ENCODE assay signal across 29 cellular contexts in the genomic region with DNA sequence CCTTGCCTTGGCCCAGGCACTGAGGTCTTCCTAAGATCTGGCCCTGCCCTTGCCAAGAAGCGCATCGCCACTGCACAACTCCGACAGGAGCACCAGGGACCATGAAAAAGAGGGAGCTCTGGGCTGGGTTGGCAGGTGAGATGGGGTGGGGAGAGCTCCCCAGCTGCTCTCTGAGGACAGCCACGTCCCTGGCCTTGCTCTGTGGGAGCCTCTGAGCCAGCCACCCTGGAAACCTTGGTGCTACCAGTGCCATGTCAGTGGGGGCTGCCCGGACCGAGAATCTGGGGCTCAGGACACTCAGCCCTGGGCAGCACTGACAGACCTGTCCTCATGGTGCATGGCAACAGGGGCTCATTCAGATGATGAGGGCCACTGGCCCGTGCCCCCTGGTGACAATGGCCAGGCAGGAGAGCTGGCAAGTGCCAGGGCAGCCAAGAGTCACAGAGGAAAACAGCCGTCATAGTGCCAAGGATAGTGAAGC.
DNase-seq lines count a peak whose midpoint lies in the region; ATAC-seq, FAIRE-seq and TF ChIP-seq lines count a peak whose summit lies in the region.
"Had no signal": no experiment of that assay in that cellular context is flagged by ENCODE, and none has a peak within 500 bp of the region (broad histone marks: within the 10 kb centered on the region; RNA-seq: fewer than 3 reads in every experiment).

No MANE protein-coding gene starts in this region.

- peak overlapping the region; percentile 8 for H3K18ac ChIP-seq in IMR-90 (ENCODE audit: low read depth, low read length)
- no peak overlapping the region for H3K18ac ChIP-seq in H1 (ENCODE audit: extremely low read depth, low read length)

- H2BK12ac ChIP-seq in H1 (ENCODE audit: low read depth, low read length): no peak overlapping the region; the same call in 1 of the 2 replicates

- no TSS peak for BruUV-seq in IMR-90 (replicated peaks; lab: Mats Ljungman, UMichigan)

- H2BK120ac ChIP-seq in IMR-90 (ENCODE audit: low read depth, low read length) (peak overlapping the region; percentile 84), H1 (replicated peaks; ENCODE audit: low read depth, low read length) (no peak overlapping the region)

- H3K9me1 ChIP-seq in IMR-90 (ENCODE audit: insufficient read depth, low read length): peaks cover 25% of the 10 kb centered on the region

- H3K79me2 ChIP-seq in H1 (ENCODE audit: control insufficient read depth in 1 of 2, insufficient read depth in 2 of 2, low read length in 2 of 2): no peaks in the 10 kb centered on the region

- H4K5ac ChIP-seq in IMR-90 (ENCODE audit: low read depth, low read length) (no peak overlapping the region; the same call in 1 of the 2 replicates), H1 (ENCODE audit: insufficient read length, low read depth, low read length) (no peak overlapping the region)

- ATAC-seq in IMR-90 (ENCODE audit: low read depth): no peak
- ATAC-seq: activated T-helper 17 cell treated with anti-CD3 and anti-CD28 coated beads, Interleukin-2, amount 50 U/mL, for 72 hours; GM12878; stimulated activated naive CD8-positive, alpha-beta T cell treated with anti-CD3 and anti-CD28 coated beads, Interleukin-15, amount 100 ng/mL, for 72 hours had no signal

- intact Hi-C loops in IMR-90 (cut with micrococcal nuclease): loop anchor here (10.0 kb wide), 2 partner anchors 113 to 263 kb away; no protein-coding TSS in a partner anchor
- intact Hi-C loops in spleen (cut with DNase I; ENCODE audit: low total_unique reads): no loop called here

- peaks cover 70% of the 10 kb centered on the region for H3K4me1 Mint-ChIP-seq in neural crest cell
- peaks cover under 1% of the 10 kb centered on the region for H3K4me1 Mint-ChIP-seq in activated CD4-positive, alpha-beta T cell treated with anti-CD3 and anti-CD28 coated beads, Interleukin-2, amount 10 ng/mL, durations not matched to agents 7 days and 5 days

- CTCF ChIA-PET in IMR-90 (lab: Yijun Ruan, JAX) (no interaction called here), H1 (lab: Charles Lee; ENCODE audit: partially characterized antibody) (interaction anchor here (0.7 to 3.3 kb wide), 5 partner anchors 9 to 140 kb away, joined by 3 to 11 read pairs (median 3); no protein-coding TSS in a partner anchor)
- CTCF ChIA-PET in activated CD4-positive, alpha-beta T cell treated with anti-CD3 and anti-CD28 coated beads, Interleukin-2, amount 10 ng/mL, durations not matched to agents 7 days and 5 days (lab: Charles Lee): interaction anchor here (1.0 to 1.1 kb wide), 2 partner anchors 11 to 131 kb away, joined by 3 read pairs; no protein-coding TSS in a partner anchor

- H4K20me1 ChIP-seq in IMR-90 (ENCODE audit: insufficient read depth, low read length): no peaks in the 10 kb centered on the region
- H4K20me1 ChIP-seq in H1 (replicated peaks in 1 of 2; ENCODE audit: control insufficient read depth in 1 of 2, insufficient read depth in 2 of 2, low read length in 2 of 2): no peaks in the 10 kb centered on the region

- H3K36me3 ChIP-seq in IMR-90 (ENCODE audit: control insufficient read depth, insufficient read depth, low read length) (no peaks in the 10 kb centered on the region), H1 (ENCODE audit: control insufficient read depth in 2 of 4, insufficient read depth in 4 of 4, low read length in 3 of 4) (no peaks in the 10 kb centered on the region), spleen (no peaks in the 10 kb centered on the region)
- H3K36me3 ChIP-seq: tibial artery had no signal

- in situ Hi-C loops in IMR-90 (cut with MboI; ENCODE audit: low sequenced_read_pairs): no loop called here

- DNase-seq in IMR-90: no peak
- DNase-seq in H1 (ENCODE audit: low read depth in 1 of 2, low spot score in 2 of 2): peak in 1 of 2 experiments; percentile 30
- DNase-seq in neural crest cell (ENCODE audit: low read depth, low spot score): no peak
- DNase-seq in spleen: no peak
- DNase-seq in NCI-H2227 (lab: John Stamatoyannopoulos, UW; ENCODE audit: unreplicated experiment): no peak
- DNase-seq in NCI-H1092 (lab: John Stamatoyannopoulos, UW): no peak
- no peak for DNase-seq in NCI-H2107 treated with DMSO at 0.1 percent for 48 hours (lab: John Stamatoyannopoulos, UW; ENCODE audit: unreplicated experiment)
- no peak for DNase-seq in activated CD4-positive, alpha-beta T cell treated with anti-CD3 and anti-CD28 coated beads, Interleukin-2, amount 10 ng/mL, durations not matched to agents 7 days and 5 days
- DNase-seq: activated CD4-positive, CD25-positive, alpha-beta regulatory T cell; amygdala; effector CD8-positive, alpha-beta T cell; left ventricle myocardium superior; midbrain; naive B cell; NCI-H187 treated with DMSO at 0.1 percent for 48 hours; NCI-H2171 treated with DMSO at 0.1 percent for 48 hours; NCI-H524 treated with DMSO at 0.1 percent for 48 hours; NK-92 treated with Interleukin-12 subunit alpha and Interleukin-12 subunit beta, amount 100 ng/mL, for 24 hours; occipital lobe; SK-N-SH; stimulated activated CD4-positive, alpha-beta T cell treated with anti-CD3 and anti-CD28 coated beads, Interleukin-2, amount 100 ng/mL, for 24 hours; stimulated activated naive CD8-positive, alpha-beta T cell treated with anti-CD3 and anti-CD28 coated beads, Interleukin-15, amount 100 ng/mL, for 72 hours had no signal

- peaks cover 26% of the 10 kb centered on the region for H3K4me1 ChIP-seq in IMR-90 (ENCODE audit: control insufficient read depth, insufficient read depth, low read length)
- peaks cover 0 to 2% (median 0%) of the 10 kb centered on the region in 4 experiments; a peak in 1 of 7 replicates for H3K4me1 ChIP-seq in H1 (replicated peaks in 1 of 4; ENCODE audit: control insufficient read depth in 3 of 4, insufficient read depth in 4 of 4, low read length in 3 of 4)
- peaks cover 2 to 69% (median 26%) of the 10 kb centered on the region in 6 donors for H3K4me1 ChIP-seq in spleen

- no peaks in the 10 kb centered on the region for H3K27me3 ChIP-seq in IMR-90 (ENCODE audit: control insufficient read depth, insufficient read depth, low read length)
- no peaks in the 10 kb centered on the region; a peak in 1 of 7 replicates for H3K27me3 ChIP-seq in H1 (replicated peaks in 1 of 4; ENCODE audit: control insufficient read depth in 3 of 4, extremely low read depth in 1 of 4, insufficient read depth in 3 of 4, low read length in 3 of 4)
- H3K27me3 ChIP-seq in spleen (replicated peaks in 1 of 7): no peaks in the 10 kb centered on the region
- H3K27me3 ChIP-seq: tibial artery had no signal

- peak overlapping the region; percentile 48; the same call in 1 of the 2 replicates for H4K91ac ChIP-seq in IMR-90 (ENCODE audit: insufficient read depth, low read depth, low read length)
- H4K91ac ChIP-seq in H1 (replicated peaks; ENCODE audit: insufficient read length, low read length): no peak overlapping the region

- H3K56ac ChIP-seq in IMR-90 (ENCODE audit: extremely low read depth, insufficient read depth, low read length) (no peak overlapping the region), H1 (replicated peaks; ENCODE audit: insufficient read length, low read depth, low read length) (no peak overlapping the region)

- H3K36me3 Mint-ChIP-seq in neural crest cell (ENCODE audit: low read depth): peaks cover 2% of the 10 kb centered on the region
- no peaks in the 10 kb centered on the region for H3K36me3 Mint-ChIP-seq in activated CD4-positive, alpha-beta T cell treated with anti-CD3 and anti-CD28 coated beads, Interleukin-2, amount 10 ng/mL, durations not matched to agents 7 days and 5 days (ENCODE audit: low read depth)
- H3K36me3 Mint-ChIP-seq: activated naive CD4-positive, alpha-beta T cell treated with anti-CD3 and anti-CD28 coated beads, Interleukin-2, amount 50 U/mL, for 24 hours; IgD-negative memory B cell had no signal

- H2BK5ac ChIP-seq in IMR-90 (ENCODE audit: low read depth, low read length, poor library complexity, severe bottlenecking) (peak overlapping the region; percentile 10), H1 (ENCODE audit: low read depth, low read length) (no peak overlapping the region)

- H3K27ac ChIP-seq in IMR-90 (ENCODE audit: insufficient read depth, low read length) (no peak overlapping the region), H1 (ENCODE audit: low read depth, low read length) (no peak overlapping the region), spleen (peak overlapping the region in 6 of 8 donors; percentile 13 to 69 (median 48))

- POLR2A ChIA-PET in IMR-90 (lab: Charles Lee; ENCODE audit: unreplicated experiment): interaction anchor here (0.6 kb wide), 1 partner anchor 654 kb away, joined by 3 read pairs; no protein-coding TSS in a partner anchor
- POLR2A ChIA-PET in H1 (lab: Charles Lee; ENCODE audit: partially characterized antibody): interaction anchor here (1.0 kb wide), 1 partner anchor 20 kb away, joined by 3 read pairs; no protein-coding TSS in a partner anchor
- POLR2A ChIA-PET in activated CD4-positive, alpha-beta T cell treated with anti-CD3 and anti-CD28 coated beads, Interleukin-2, amount 10 ng/mL, durations not matched to agents 7 days and 5 days (lab: Charles Lee): no interaction called here

- WGBS in IMR-90 (ENCODE audit: extremely low coverage in 2 of 2, insufficient read length in 1 of 2), 2 experiments: 100% methylated on average over 2 of the region's 8 CpGs; no CpG with 5 or more reads in 1 of the 2 experiments
- WGBS in H1 (ENCODE audit: extremely low coverage in 1 of 2, insufficient coverage in 1 of 2, insufficient read length in 1 of 2, insufficient replicate concordance in 2 of 2, low coverage in 1 of 2, low lambda C conversion rate in 2 of 2, missing lambda C conversion rate in 1 of 2), 2 experiments: 88% methylated on average over 8 of the region's 8 CpGs; no CpG with 5 or more reads in 1 of the 2 experiments
- WGBS in spleen, 5 donors: 79 to 96% (median 86%) methylated on average over 5 to 8 of the region's 8 CpGs

- H3K9me3 ChIP-seq in IMR-90 (ENCODE audit: control insufficient read depth, insufficient read depth, low read length) (no peaks in the 10 kb centered on the region), H1 (ENCODE audit: insufficient read depth in 2 of 2, low read depth in 1 of 2, low read length in 1 of 2) (no peaks in the 10 kb centered on the region), spleen (no peaks in the 10 kb centered on the region)
- H3K9me3 ChIP-seq: SK-N-SH, tibial artery had no signal

- no peak overlapping the region for H3K4me2 ChIP-seq in IMR-90 (ENCODE audit: low read depth, low read length)
- no peak overlapping the region for H3K4me2 ChIP-seq in H1 (ENCODE audit: insufficient read depth in 1 of 2, low read depth in 2 of 2, low read length in 2 of 2)
- H3K4me2 ChIP-seq: SK-N-SH had no signal

- H3K14ac ChIP-seq in IMR-90 (replicated peaks; ENCODE audit: low read depth, low read length): peak overlapping the region; percentile 85; the same call in 1 of the 2 replicates
- no peak overlapping the region for H3K14ac ChIP-seq in H1 (ENCODE audit: insufficient read length)

- peak overlapping the region; percentile 12 for H3K4me3 Mint-ChIP-seq in neural crest cell
- no peak overlapping the region for H3K4me3 Mint-ChIP-seq in activated CD4-positive, alpha-beta T cell treated with anti-CD3 and anti-CD28 coated beads, Interleukin-2, amount 10 ng/mL, durations not matched to agents 7 days and 5 days
- H3K4me3 Mint-ChIP-seq: activated naive CD4-positive, alpha-beta T cell treated with anti-CD3 and anti-CD28 coated beads, Interleukin-2, amount 50 U/mL, for 24 hours; activated T-helper 17 cell treated with anti-CD3 and anti-CD28 coated beads, Interleukin-2, amount 50 U/mL, for 72 hours; IgD-negative memory B cell; stimulated activated naive CD8-positive, alpha-beta T cell treated with anti-CD3 and anti-CD28 coated beads, Interleukin-15, amount 100 ng/mL, for 72 hours had no signal

- H3K27me3 Mint-ChIP-seq in neural crest cell (ENCODE audit: low read depth): no peaks in the 10 kb centered on the region
- no peaks in the 10 kb centered on the region for H3K27me3 Mint-ChIP-seq in activated CD4-positive, alpha-beta T cell treated with anti-CD3 and anti-CD28 coated beads, Interleukin-2, amount 10 ng/mL, durations not matched to agents 7 days and 5 days
- H3K27me3 Mint-ChIP-seq: activated naive CD4-positive, alpha-beta T cell treated with anti-CD3 and anti-CD28 coated beads, Interleukin-2, amount 50 U/mL, for 24 hours; activated T-helper 17 cell treated with anti-CD3 and anti-CD28 coated beads, Interleukin-2, amount 50 U/mL, for 72 hours; IgD-negative memory B cell; naive B cell; stimulated activated naive CD8-positive, alpha-beta T cell treated with anti-CD3 and anti-CD28 coated beads, Interleukin-15, amount 100 ng/mL, for 72 hours had no signal

- no peak for FAIRE-seq in H1 (lab: Jason Lieb, UNC)
- FAIRE-seq: bronchial epithelial cell, GM12878, islet of Langerhans had no signal

- H2BK15ac ChIP-seq in IMR-90 (ENCODE audit: low read depth, low read length) (peak overlapping the region; percentile 60; the same call in 1 of the 3 replicates), H1 (ENCODE audit: low read length) (no peak overlapping the region)

- H3K9ac ChIP-seq in IMR-90 (ENCODE audit: low read depth, low read length): no peak overlapping the region
- no peak overlapping the region for H3K9ac ChIP-seq in H1 (replicated peaks in 1 of 4; ENCODE audit: extremely low read depth in 1 of 4, low read depth in 3 of 4, low read length in 3 of 4)
- H3K9ac ChIP-seq: SK-N-SH had no signal

- H3K4me3 ChIP-seq in IMR-90 (ENCODE audit: insufficient read depth, low read depth, low read length): no peak overlapping the region
- no peak overlapping the region for H3K4me3 ChIP-seq in H1 (ENCODE audit: extremely low read depth in 1 of 4, insufficient read depth in 2 of 4, low read depth in 3 of 4, low read length in 4 of 4)
- H3K4me3 ChIP-seq in spleen: no peak overlapping the region
- H3K4me3 ChIP-seq: GM12878, tibial artery had no signal

- no peaks in the 10 kb centered on the region for H3K9me3 Mint-ChIP-seq in neural crest cell
- no peaks in the 10 kb centered on the region for H3K9me3 Mint-ChIP-seq in activated CD4-positive, alpha-beta T cell treated with anti-CD3 and anti-CD28 coated beads, Interleukin-2, amount 10 ng/mL, durations not matched to agents 7 days and 5 days
- H3K9me3 Mint-ChIP-seq: activated naive CD4-positive, alpha-beta T cell treated with anti-CD3 and anti-CD28 coated beads, Interleukin-2, amount 50 U/mL, for 24 hours; activated T-helper 17 cell treated with anti-CD3 and anti-CD28 coated beads, Interleukin-2, amount 50 U/mL, for 72 hours; stimulated activated naive CD8-positive, alpha-beta T cell treated with anti-CD3 and anti-CD28 coated beads, Interleukin-15, amount 100 ng/mL, for 72 hours had no signal

- H3K23ac ChIP-seq in IMR-90 (ENCODE audit: low read depth, low read length) (peak overlapping the region; percentile 53; the same call in 1 of the 2 replicates), H1 (ENCODE audit: insufficient read length) (no peak overlapping the region)

- H4K8ac ChIP-seq in IMR-90 (ENCODE audit: low read depth in 2 of 2, low read length in 2 of 2) (peak overlapping the region in 1 of 2 experiments; percentile 84; a peak in 2 of 4 replicates), H1 (ENCODE audit: extremely low read depth, insufficient read depth, low read length) (0 out of 2 replicates have a peak overlapping the region, but pooled peaks have one; percentile 9)

- H3K23me2 ChIP-seq in H1 (ENCODE audit: low read depth, low read length): no peaks in the 10 kb centered on the region

- no peaks in the 10 kb centered on the region for H3K79me1 ChIP-seq in IMR-90 (ENCODE audit: low read depth in 1 of 2, low read length in 2 of 2)
- H3K79me1 ChIP-seq in H1 (ENCODE audit: low read depth, low read length): no peaks in the 10 kb centered on the region

- H3K27ac Mint-ChIP-seq in neural crest cell (ENCODE audit: unreplicated experiment): no peak overlapping the region
- H3K27ac Mint-ChIP-seq in activated CD4-positive, alpha-beta T cell treated with anti-CD3 and anti-CD28 coated beads, Interleukin-2, amount 10 ng/mL, durations not matched to agents 7 days and 5 days: no peak overlapping the region
- H3K27ac Mint-ChIP-seq: activated naive CD4-positive, alpha-beta T cell treated with anti-CD3 and anti-CD28 coated beads, Interleukin-2, amount 50 U/mL, for 24 hours; activated T-helper 17 cell treated with anti-CD3 and anti-CD28 coated beads, Interleukin-2, amount 50 U/mL, for 72 hours had no signal

- TF ChIP-seq POLR2A in IMR-90 (IDR thresholded peaks at IDR 0.05; ENCODE audit: low read depth, low read length) (no peak), H1 (IDR thresholded peaks at IDR 0.05; ENCODE audit: control extremely low read depth in 1 of 2, low read depth in 2 of 2, low read length in 2 of 2) (no peak), spleen (IDR thresholded peaks at IDR 0.05) (no peak)

- H2BK20ac ChIP-seq in IMR-90 (ENCODE audit: low read depth, low read length): peak overlapping the region; percentile 83
- no peak overlapping the region for H2BK20ac ChIP-seq in H1 (ENCODE audit: low read length)

- peak overlapping the region; percentile 94 for H2AK5ac ChIP-seq in IMR-90 (ENCODE audit: low read depth, low read length)
- no peak overlapping the region for H2AK5ac ChIP-seq in H1 (ENCODE audit: low read depth, low read length)

- TF ChIP-seq RAD21 in IMR-90 (IDR thresholded peaks at IDR 0.05; ENCODE audit: low read length) (no peak), H1 (IDR thresholded peaks at IDR 0.05 in 1 of 2, conservative IDR thresholded peaks at IDR 0.05 in 1 of 2; ENCODE audit: low read depth in 2 of 2, low read length in 2 of 2) (no peak)

- H2AK9ac ChIP-seq in IMR-90 (replicated peaks; ENCODE audit: low read depth, low read length, poor library complexity): peak overlapping the region; percentile 58

- dilution Hi-C loops in IMR-90 (cut with HindIII; ENCODE audit: low sequenced_read_pairs, unreplicated experiment): no loop called here

- no peak for TF ChIP-seq EP300 in H1 (IDR thresholded peaks at IDR 0.05; ENCODE audit: borderline replicate concordance in 1 of 2, low read depth in 2 of 2, low read length in 2 of 2)

- peak overlapping the region; percentile 87 for H3K4ac ChIP-seq in IMR-90 (ENCODE audit: low read depth, low read length)
- no peak overlapping the region for H3K4ac ChIP-seq in H1 (replicated peaks; ENCODE audit: insufficient read length, low read depth, low read length)

- no peak for TF ChIP-seq CTCF in IMR-90 (conservative IDR thresholded peaks at IDR 0.05; ENCODE audit: low read depth, low read length)
- TF ChIP-seq CTCF in H1 (IDR thresholded peaks at IDR 0.05; ENCODE audit: control extremely low read depth in 1 of 3, insufficient read depth in 1 of 3, low read depth in 1 of 3, low read length in 3 of 3): no peak
- TF ChIP-seq CTCF in neural crest cell (conservative IDR thresholded peaks at IDR 0.05): no peak
- no peak for TF ChIP-seq CTCF in spleen (IDR thresholded peaks at IDR 0.05 in 8 of 11, conservative IDR thresholded peaks at IDR 0.05 in 3 of 11)

- H2AFZ ChIP-seq in IMR-90 (replicated peaks; ENCODE audit: low read length, poor library complexity): peak overlapping the region; percentile 35
- no peak overlapping the region for H2AFZ ChIP-seq in H1 (ENCODE audit: low read length)

Comparison
In these comparisons a context has a peak if more than half of its experiments do, and no peak if none do; other contexts are left out.
1. H3K27ac ChIP-seq: peak in spleen (6 of 8); none in IMR-90 (single experiment) and H1 (single experiment).